ENCODE assay signal across 11 cellular contexts in genomic region chr10:30510932-30511700, GRCh38.
DNase-seq lines count a peak whose midpoint lies in the region; ATAC-seq lines count a peak whose summit lies in the region.
"Had no signal": no experiment of that assay in that cellular context is flagged by ENCODE, and none has a peak within 500 bp of the region (broad histone marks: within the 10 kb centered on the region; RNA-seq: fewer than 3 reads in every experiment).

No MANE protein-coding gene starts in this region.

- ATAC-seq in activated CD4-positive, alpha-beta T cell treated with anti-CD3 and anti-CD28 coated beads for 36 hours: peak; percentile 31
- peak; percentile 30 for ATAC-seq in HG02973 (IDR thresholded peaks at IDR 0.05; ENCODE audit: unreplicated experiment)
- ATAC-seq in activated CD8-positive, alpha-beta T cell treated with anti-CD3 and anti-CD28 coated beads, Interleukin-2, amount 10 ng/mL, durations not matched to agents 7 days and 5 days: no peak

- no peaks in the 10 kb centered on the region for H3K27me3 Mint-ChIP-seq in activated CD4-positive, alpha-beta T cell treated with anti-CD3 and anti-CD28 coated beads for 36 hours
- no peaks in the 10 kb centered on the region for H3K27me3 Mint-ChIP-seq in activated CD8-positive, alpha-beta T cell treated with anti-CD3 and anti-CD28 coated beads, Interleukin-2, amount 10 ng/mL, durations not matched to agents 7 days and 5 days (ENCODE audit: low read depth)
- H3K27me3 Mint-ChIP-seq in stimulated activated naive CD8-positive, alpha-beta T cell treated with anti-CD3 and anti-CD28 coated beads, Interleukin-15, Interleukin-2, amounts not matched to agents 100 ng/mL and 50 ng/mL, for 24 hours: no peaks in the 10 kb centered on the region
- H3K27me3 Mint-ChIP-seq: activated naive CD4-positive, alpha-beta T cell treated with anti-CD3 and anti-CD28 coated beads, Interleukin-2, amount 50 U/mL, for 24 hours had no signal

- no peak for DNase-seq in activated CD4-positive, alpha-beta T cell treated with anti-CD3 and anti-CD28 coated beads for 36 hours
- no peak for DNase-seq in activated CD4-positive, alpha-beta T cell treated with anti-CD3 and anti-CD28 coated beads for 1 hour
- no peak for DNase-seq in activated CD8-positive, alpha-beta T cell treated with anti-CD3 and anti-CD28 coated beads, Interleukin-2, amount 10 ng/mL, durations not matched to agents 7 days and 5 days
- DNase-seq in inferior parietal cortex (ENCODE audit: extremely low spot score) (no peak), NCI-H345 (lab: John Stamatoyannopoulos, UW) (no peak), anterior cingulate cortex (lab: John Stamatoyannopoulos, UW) (no peak)
- DNase-seq: 8988T, nucleus accumbens had no signal

- H3K4me3 Mint-ChIP-seq in activated CD4-positive, alpha-beta T cell treated with anti-CD3 and anti-CD28 coated beads for 36 hours: no peak overlapping the region
- no peak overlapping the region for H3K4me3 Mint-ChIP-seq in activated CD8-positive, alpha-beta T cell treated with anti-CD3 and anti-CD28 coated beads, Interleukin-2, amount 10 ng/mL, durations not matched to agents 7 days and 5 days
- peak overlapping the region; percentile 33 for H3K4me3 Mint-ChIP-seq in stimulated activated naive CD8-positive, alpha-beta T cell treated with anti-CD3 and anti-CD28 coated beads, Interleukin-15, Interleukin-2, amounts not matched to agents 100 ng/mL and 50 ng/mL, for 24 hours
- H3K4me3 Mint-ChIP-seq: activated naive CD4-positive, alpha-beta T cell treated with anti-CD3 and anti-CD28 coated beads, Interleukin-2, amount 50 U/mL, for 24 hours had no signal

- no peaks in the 10 kb centered on the region for H3K9me3 Mint-ChIP-seq in activated CD4-positive, alpha-beta T cell treated with anti-CD3 and anti-CD28 coated beads for 36 hours (ENCODE audit: low read depth)
- no peaks in the 10 kb centered on the region for H3K9me3 Mint-ChIP-seq in activated CD8-positive, alpha-beta T cell treated with anti-CD3 and anti-CD28 coated beads, Interleukin-2, amount 10 ng/mL, durations not matched to agents 7 days and 5 days (ENCODE audit: insufficient read depth)
- H3K9me3 Mint-ChIP-seq in stimulated activated naive CD8-positive, alpha-beta T cell treated with anti-CD3 and anti-CD28 coated beads, Interleukin-15, Interleukin-2, amounts not matched to agents 100 ng/mL and 50 ng/mL, for 24 hours: no peaks in the 10 kb centered on the region
- H3K9me3 Mint-ChIP-seq: activated naive CD4-positive, alpha-beta T cell treated with anti-CD3 and anti-CD28 coated beads, Interleukin-2, amount 50 U/mL, for 24 hours had no signal

- POLR2A ChIA-PET in activated CD4-positive, alpha-beta T cell treated with anti-CD3 and anti-CD28 coated beads for 36 hours (lab: Charles Lee): no interaction called here
- POLR2A ChIA-PET in activated CD8-positive, alpha-beta T cell treated with anti-CD3 and anti-CD28 coated beads, Interleukin-2, amount 10 ng/mL, durations not matched to agents 7 days and 5 days (lab: Charles Lee): interaction anchor here (0.9 to 1.0 kb wide), 2 partner anchors 11 to 19 kb away, joined by 4 read pairs; no protein-coding TSS in a partner anchor

- H3K36me3 Mint-ChIP-seq in activated CD4-positive, alpha-beta T cell treated with anti-CD3 and anti-CD28 coated beads for 36 hours (ENCODE audit: low read depth): no peaks in the 10 kb centered on the region
- peaks cover 3% of the 10 kb centered on the region for H3K36me3 Mint-ChIP-seq in activated CD8-positive, alpha-beta T cell treated with anti-CD3 and anti-CD28 coated beads, Interleukin-2, amount 10 ng/mL, durations not matched to agents 7 days and 5 days (ENCODE audit: low read depth)
- no peaks in the 10 kb centered on the region for H3K36me3 Mint-ChIP-seq in stimulated activated naive CD8-positive, alpha-beta T cell treated with anti-CD3 and anti-CD28 coated beads, Interleukin-15, Interleukin-2, amounts not matched to agents 100 ng/mL and 50 ng/mL, for 24 hours (ENCODE audit: low read depth)
- H3K36me3 Mint-ChIP-seq: activated naive CD4-positive, alpha-beta T cell treated with anti-CD3 and anti-CD28 coated beads, Interleukin-2, amount 50 U/mL, for 24 hours had no signal

- H3K27ac Mint-ChIP-seq in activated CD4-positive, alpha-beta T cell treated with anti-CD3 and anti-CD28 coated beads for 36 hours: no peak overlapping the region
- H3K27ac Mint-ChIP-seq in activated CD8-positive, alpha-beta T cell treated with anti-CD3 and anti-CD28 coated beads, Interleukin-2, amount 10 ng/mL, durations not matched to agents 7 days and 5 days: peak overlapping the region; percentile 0
- peak overlapping the region; percentile 93 for H3K27ac Mint-ChIP-seq in stimulated activated naive CD8-positive, alpha-beta T cell treated with anti-CD3 and anti-CD28 coated beads, Interleukin-15, Interleukin-2, amounts not matched to agents 100 ng/mL and 50 ng/mL, for 24 hours
- H3K27ac Mint-ChIP-seq: activated naive CD4-positive, alpha-beta T cell treated with anti-CD3 and anti-CD28 coated beads, Interleukin-2, amount 50 U/mL, for 24 hours had no signal

- intact Hi-C loops in activated CD4-positive, alpha-beta T cell treated with anti-CD3 and anti-CD28 coated beads for 36 hours (cut with DNase I, micrococcal nuclease): no loop called here

- CTCF ChIA-PET in activated CD4-positive, alpha-beta T cell treated with anti-CD3 and anti-CD28 coated beads for 36 hours (lab: Charles Lee): interaction anchor here (0.9 to 1.7 kb wide), 3 partner anchors 18 to 132 kb away, joined by 3 to 4 read pairs (median 4); no protein-coding TSS in a partner anchor
- CTCF ChIA-PET in activated CD8-positive, alpha-beta T cell treated with anti-CD3 and anti-CD28 coated beads, Interleukin-2, amount 10 ng/mL, durations not matched to agents 7 days and 5 days (lab: Charles Lee): interaction anchor here (0.9 to 3.7 kb wide), 6 partner anchors 13 to 97 kb away, joined by 3 to 21 read pairs (median 3); no protein-coding TSS in a partner anchor

- peaks cover 13% of the 10 kb centered on the region for H3K4me1 Mint-ChIP-seq in activated CD4-positive, alpha-beta T cell treated with anti-CD3 and anti-CD28 coated beads for 36 hours
- H3K4me1 Mint-ChIP-seq in activated CD8-positive, alpha-beta T cell treated with anti-CD3 and anti-CD28 coated beads, Interleukin-2, amount 10 ng/mL, durations not matched to agents 7 days and 5 days (ENCODE audit: low read depth): peaks cover 40% of the 10 kb centered on the region
- H3K4me1 Mint-ChIP-seq in stimulated activated naive CD8-positive, alpha-beta T cell treated with anti-CD3 and anti-CD28 coated beads, Interleukin-15, Interleukin-2, amounts not matched to agents 100 ng/mL and 50 ng/mL, for 24 hours (ENCODE audit: low read depth): peaks cover 43% of the 10 kb centered on the region
